In the genomic region with DNA sequence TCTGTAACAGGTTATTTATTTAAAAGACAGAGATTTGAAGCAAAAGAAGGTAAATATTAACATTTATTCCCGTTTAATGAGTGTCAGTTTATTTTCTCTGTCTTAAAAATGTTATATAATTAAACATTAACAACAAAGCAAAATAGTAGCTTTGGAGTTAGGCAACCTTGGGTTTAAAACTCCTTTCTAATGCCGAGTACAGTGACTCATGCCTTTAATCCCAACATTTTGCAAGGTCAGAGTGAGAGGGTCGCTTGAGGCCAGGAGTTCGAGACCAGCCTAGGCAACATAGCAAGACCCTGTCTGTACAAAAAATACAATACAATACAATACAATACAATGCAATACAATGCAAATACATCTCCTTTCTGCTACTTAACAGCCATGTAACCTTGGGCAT, we compare ENCODE assay signal across 26 cellular contexts.
A peak's percentile ranks its signal among the peaks of the same experiment; 100 is the strongest.
DNase-seq lines count a peak whose midpoint lies in the region; ATAC-seq, FAIRE-seq and TF ChIP-seq lines count a peak whose summit lies in the region.
"Had no signal": no experiment of that assay in that cellular context is flagged by ENCODE, and none has a peak within 500 bp of the region (broad histone marks: within the 10 kb centered on the region; RNA-seq: fewer than 3 reads in every experiment).

No MANE protein-coding gene starts in this region.

- TF ChIP-seq POLR2A in A549 (IDR thresholded peaks at IDR 0.05; ENCODE audit: low read length) = no peak
- TF ChIP-seq POLR2A in esophagus squamous epithelium (IDR thresholded peaks at IDR 0.05) = no peak

- peaks cover 2 to 9% (median 2%) of the 10 kb centered on the region in 4 donors for H3K36me3 ChIP-seq in liver (ENCODE audit: control insufficient read depth in 4 of 4, insufficient read depth in 3 of 4, low read depth in 1 of 4, low read length in 3 of 4)
- peaks cover 23% of the 10 kb centered on the region for H3K36me3 ChIP-seq in left ventricle myocardium inferior
- H3K36me3 ChIP-seq in esophagus squamous epithelium = peaks cover 0 to 40% (median 6%) of the 10 kb centered on the region in 3 donors

- peak in 1 of 2 experiments; percentile 48 for DNase-seq in A549 (ENCODE audit: low read depth in 1 of 2, low spot score in 1 of 2)
- peak; percentile 5 to 23 for DNase-seq in cardiac fibroblast (ENCODE audit: low read depth in 2 of 2)
- DNase-seq in fibroblast of pulmonary artery (ENCODE audit: low read depth) = peak; percentile 10
- no peak for DNase-seq in foreskin melanocyte
- no peak for DNase-seq in left ventricle myocardium inferior
- no peak for DNase-seq in esophagus squamous epithelium (lab: John Stamatoyannopoulos, UW)
- DNase-seq: Caco-2; CD4-positive, alpha-beta memory T cell; DMS153; GM23248; H9; HFFc6; Karpas-422; NCI-H1694; NCI-H2081; NCI-H2171 treated with DMSO at 0.1 percent for 48 hours; NCI-H446; NCI-H526 had no signal

- CTCF ChIA-PET in A549 (lab: Yijun Ruan, JAX) = no interaction called here

- TF ChIP-seq CTCF in A549 (IDR thresholded peaks at IDR 0.05) (no peak), cardiac fibroblast (IDR thresholded peaks at IDR 0.05; ENCODE audit: low read depth, low read length) (no peak), fibroblast of pulmonary artery (IDR thresholded peaks at IDR 0.05; ENCODE audit: low read length, missing control alignments) (no peak), liver (IDR thresholded peaks at IDR 0.05; ENCODE audit: low read depth, low read length, missing input control) (no peak), left ventricle myocardium inferior (IDR thresholded peaks at IDR 0.05; ENCODE audit: borderline replicate concordance) (no peak), esophagus squamous epithelium (IDR thresholded peaks at IDR 0.05) (no peak)

- no peaks in the 10 kb centered on the region for H3K27me3 ChIP-seq in liver (ENCODE audit: control insufficient read depth in 4 of 4, insufficient read depth in 4 of 4, low read length in 3 of 4)
- H3K27me3 ChIP-seq in left ventricle myocardium inferior (ENCODE audit: low read depth) = no peaks in the 10 kb centered on the region
- no peaks in the 10 kb centered on the region for H3K27me3 ChIP-seq in esophagus squamous epithelium
- H3K27me3 ChIP-seq: BLaER1 treated with 17β-estradiol and CSF1 and Interleukin-3, amounts not matched to agents 10 nM and 100 nM; SJSA1 had no signal

- FAIRE-seq in A549 (lab: Jason Lieb, UNC) = peak; percentile 76
- FAIRE-seq: GM12891, HTR-8/SVneo had no signal

- no peak for TF ChIP-seq RAD21 in A549 (conservative IDR thresholded peaks at IDR 0.05 in 1 of 2, IDR thresholded peaks at IDR 0.05 in 1 of 2)
- no peak for TF ChIP-seq RAD21 in liver (IDR thresholded peaks at IDR 0.05)

- H3K9me3 ChIP-seq in A549 (peaks cover 23% of the 10 kb centered on the region), liver (ENCODE audit: control insufficient read depth in 4 of 4, low read length in 3 of 4) (peaks cover 0 to 9% (median 0%) of the 10 kb centered on the region in 4 donors), left ventricle myocardium inferior (replicated peaks) (peaks cover 10% of the 10 kb centered on the region), esophagus squamous epithelium (peaks cover 0 to 12% (median 8%) of the 10 kb centered on the region in 3 donors)

- intact Hi-C loops in left ventricle myocardium inferior (cut with micrococcal nuclease) (no loop called here), esophagus squamous epithelium (cut with DNase I) (no loop called here)

- POLR2A ChIA-PET in A549 (lab: Yijun Ruan, JAX) = no interaction called here

- 37% methylated on average over 4 of the region's 4 CpGs for WGBS in A549 (ENCODE audit: missing lambda C conversion rate)
- WGBS in liver = 48% methylated on average over 4 of the region's 4 CpGs
- 56 to 72% methylated on average over 4 of the region's 4 CpGs for WGBS in esophagus squamous epithelium, 2 donors

- ATAC-seq in A549 (no peak), GM21825 (IDR thresholded peaks at IDR 0.05; ENCODE audit: unreplicated experiment) (no peak)
- ATAC-seq: Right ventricle myocardium inferior had no signal

- no peak for TF ChIP-seq EP300 in A549 (IDR thresholded peaks at IDR 0.05)

- no peak overlapping the region for H3K4me3 ChIP-seq in A549
- H3K4me3 ChIP-seq in cardiac fibroblast (replicated peaks in 1 of 2; ENCODE audit: low read depth in 2 of 2, low read length in 2 of 2) = no peak overlapping the region
- no peak overlapping the region for H3K4me3 ChIP-seq in fibroblast of pulmonary artery (replicated peaks; ENCODE audit: low read depth, low read length)
- no peak overlapping the region for H3K4me3 ChIP-seq in liver (ENCODE audit: low read depth in 1 of 3, low read length in 3 of 3)
- no peak overlapping the region for H3K4me3 ChIP-seq in left ventricle myocardium inferior
- H3K4me3 ChIP-seq in esophagus squamous epithelium = no peak overlapping the region
- H3K4me3 ChIP-seq: BLaER1 treated with 17β-estradiol and CSF1 and Interleukin-3, amounts not matched to agents 10 nM and 100 nM; GM23248; SJSA1 had no signal

- H3K4me1 ChIP-seq in A549 (peaks cover 10% of the 10 kb centered on the region; the same call in 1 of the 3 replicates), liver (ENCODE audit: control insufficient read depth in 4 of 4, insufficient read depth in 4 of 4, low read length in 3 of 4) (peaks cover 0 to 4% (median 2%) of the 10 kb centered on the region in 4 donors), left ventricle myocardium inferior (no peaks in the 10 kb centered on the region), esophagus squamous epithelium (no peaks in the 10 kb centered on the region)
- H3K4me1 ChIP-seq: Caco-2, SJSA1 had no signal

- no peak overlapping the region for H3K9ac ChIP-seq in liver (ENCODE audit: low read depth in 1 of 2, low read length in 2 of 2)
- H3K9ac ChIP-seq: BLaER1 treated with 17β-estradiol and CSF1 and Interleukin-3, amounts not matched to agents 10 nM and 100 nM; GM23248 had no signal

- H3K27ac ChIP-seq in A549 (peak overlapping the region; percentile 23 to 37; a peak in 2 of 6 replicates), liver (ENCODE audit: low read depth in 1 of 2, low read length in 2 of 2) (peak overlapping the region in 1 of 2 donors; percentile 32), left ventricle myocardium inferior (replicated peaks) (no peak overlapping the region), esophagus squamous epithelium (no peak overlapping the region)
- H3K27ac ChIP-seq: 22Rv1; BLaER1 treated with 17β-estradiol and CSF1 and Interleukin-3, amounts not matched to agents 10 nM and 100 nM; GM23248; SJSA1 had no signal

- H3K4me2 ChIP-seq in A549 = peak overlapping the region; percentile 19; the same call in 2 of the 3 replicates
- H3K4me2 ChIP-seq: BLaER1 treated with 17β-estradiol and CSF1 and Interleukin-3, amounts not matched to agents 10 nM and 100 nM had no signal

TF ChIP-seq in A549, 52 proteins besides CTCF, POLR2A, EP300 and RAD21:
- TF ChIP-seq PBX3 (IDR thresholded peaks at IDR 0.05) (no peak), CEBPB (IDR thresholded peaks at IDR 0.05) (peak; percentile 31 to 38; a peak in 2 of 4 replicates), FOSL2 (IDR thresholded peaks at IDR 0.05) (no peak), FOSL2 (CRISPR knock-in tag; IDR thresholded peaks at IDR 0.05) (peak; percentile 44; the same call in 1 of the 2 replicates)

TF ChIP-seq in liver, 16 proteins besides CTCF, POLR2A, EP300 and RAD21:
- TF ChIP-seq SP1 (IDR thresholded peaks at IDR 0.05) (no peak), GABPA (IDR thresholded peaks at IDR 0.05 in 1 of 2, conservative IDR thresholded peaks at IDR 0.05 in 1 of 2) (no peak), RXRA (IDR thresholded peaks at IDR 0.05) (peak; percentile 31 to 62), JUND (IDR thresholded peaks at IDR 0.05) (peak; percentile 70 to 84), EGR1 (IDR thresholded peaks at IDR 0.05; ENCODE audit: low read depth in 2 of 2) (no peak), HNF4A (conservative IDR thresholded peaks at IDR 0.05) (peak in 1 of 2 donors; percentile 18)
- TF ChIP-seq, protein P1, sequence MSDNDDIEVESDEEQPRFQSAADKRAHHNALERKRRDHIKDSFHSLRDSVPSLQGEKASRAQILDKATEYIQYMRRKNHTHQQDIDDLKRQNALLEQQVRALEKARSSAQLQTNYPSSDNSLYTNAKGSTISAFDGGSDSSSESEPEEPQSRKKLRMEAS (IDR thresholded peaks at IDR 0.05) = no peak

Comparison
In these comparisons a context has a peak if more than half of its experiments do, and no peak if none do; other contexts are left out.
1. DNase-seq: peak in cardiac fibroblast (2 of 2) and fibroblast of pulmonary artery (single experiment); none in foreskin melanocyte (single experiment), left ventricle myocardium inferior (single experiment) and esophagus squamous epithelium (single experiment).
2. H3K27ac ChIP-seq: peak in A549 (2 of 2); none in left ventricle myocardium inferior (single experiment) and esophagus squamous epithelium (0 of 4).